In genomic region chr1:27364696-27365371, GRCh38 we compare ENCODE assay signal across 1 cellular context.
TF ChIP-seq lines count a peak whose summit lies in the region.

No MANE protein-coding gene starts in this region.

TF ChIP-seq in GM12891, 5 proteins besides CTCF, POLR2A, EP300 and RAD21 (continued from another document):
- TF ChIP-seq POLR2AphosphoS5 (IDR thresholded peaks at IDR 0.05; ENCODE audit: low read depth, low read length) (no peak), PAX5 (IDR thresholded peaks at IDR 0.05; ENCODE audit: insufficient read depth, low read length, severe bottlenecking) (no peak), SPI1 (IDR thresholded peaks at IDR 0.05; ENCODE audit: low read depth, low read length) (no peak)
